8 cellular contexts compared by ENCODE assay signal in the genomic region with DNA sequence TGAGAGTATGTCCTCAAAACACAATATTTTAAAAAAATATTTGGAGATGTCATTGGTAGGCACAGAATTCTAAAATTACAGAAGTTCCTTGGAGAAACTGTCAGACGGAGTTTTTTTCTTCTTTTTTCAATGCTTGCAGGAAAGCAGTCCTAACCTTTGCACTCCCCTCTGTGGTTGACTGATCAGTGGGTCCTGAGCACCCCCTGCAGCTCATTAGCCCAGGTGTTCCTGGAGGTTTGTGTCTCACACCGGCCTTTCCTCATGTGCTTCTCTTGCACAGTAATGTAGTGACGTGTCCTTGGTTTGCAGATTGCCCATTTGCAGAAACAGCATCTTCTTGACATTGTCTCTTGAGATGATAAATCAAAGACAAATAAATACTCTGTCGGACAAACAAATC.
DNase-seq lines count a peak whose midpoint lies in the region; ATAC-seq and TF ChIP-seq lines count a peak whose summit lies in the region.

No MANE protein-coding gene starts in this region.

- peak; percentile 49 for DNase-seq in SK-MEL-5 (ENCODE audit: low read depth, low spot score)
- DNase-seq in activated naive CD4-positive, alpha-beta T cell treated with anti-CD3 and anti-CD28 coated beads, Interleukin-2, amount 50 U/mL, for 16 hours: peak; percentile 80
- DNase-seq in stimulated activated CD4-positive, alpha-beta T cell treated with anti-CD3 and anti-CD28 coated beads, Interleukin-4, amount 100 ng/mL, for 48 hours (ENCODE audit: low read depth in 2 of 2): peak; percentile 58 to 69
- DNase-seq in glutamatergic neuron: no peak
- DNase-seq in SKM-1 (lab: John Stamatoyannopoulos, UW; ENCODE audit: unreplicated experiment): no peak

- no peak overlapping the region for H3K4me3 Mint-ChIP-seq in glutamatergic neuron (ENCODE audit: unreplicated experiment)

- peaks cover 4% of the 10 kb centered on the region for H3K36me3 Mint-ChIP-seq in glutamatergic neuron (ENCODE audit: unreplicated experiment)

- TF ChIP-seq CTCF in GM12873 (IDR thresholded peaks at IDR 0.05; ENCODE audit: insufficient read depth, low read depth, low read length, missing control alignments) (peak; percentile 66), glutamatergic neuron (IDR thresholded peaks at IDR 0.05; ENCODE audit: partially characterized antibody, unreplicated experiment) (no peak)

- H3K27me3 Mint-ChIP-seq in glutamatergic neuron (ENCODE audit: unreplicated experiment): no peaks in the 10 kb centered on the region

- H3K4me1 Mint-ChIP-seq in glutamatergic neuron (ENCODE audit: low read depth, unreplicated experiment): no peaks in the 10 kb centered on the region

- H3K27ac Mint-ChIP-seq in glutamatergic neuron (ENCODE audit: unreplicated experiment): no peak overlapping the region

- H3K9me3 Mint-ChIP-seq in glutamatergic neuron (ENCODE audit: unreplicated experiment): peaks cover 18% of the 10 kb centered on the region

- ATAC-seq in GM18519 (IDR thresholded peaks at IDR 0.05; ENCODE audit: low FRiP score, unreplicated experiment) (no peak), HG03520 (IDR thresholded peaks at IDR 0.05; ENCODE audit: unreplicated experiment) (no peak)

- in situ Hi-C loops in SK-MEL-5 (cut with HindIII; ENCODE audit: low pct_unique_long_range_greater_than_20kb, low sequenced_read_pairs): no loop called here

Comparison
In these comparisons a context has a peak if more than half of its experiments do, and no peak if none do; other contexts are left out.
1. DNase-seq: peak in SK-MEL-5 (single experiment), activated naive CD4-positive, alpha-beta T cell treated with anti-CD3 and anti-CD28 coated beads, Interleukin-2, amount 50 U/mL, for 16 hours (single experiment) and stimulated activated CD4-positive, alpha-beta T cell treated with anti-CD3 and anti-CD28 coated beads, Interleukin-4, amount 100 ng/mL, for 48 hours (2 of 2); none in glutamatergic neuron (single experiment) and SKM-1 (single experiment).